Comparison of ENCODE assay signal across 1 cellular context in the genomic region with DNA sequence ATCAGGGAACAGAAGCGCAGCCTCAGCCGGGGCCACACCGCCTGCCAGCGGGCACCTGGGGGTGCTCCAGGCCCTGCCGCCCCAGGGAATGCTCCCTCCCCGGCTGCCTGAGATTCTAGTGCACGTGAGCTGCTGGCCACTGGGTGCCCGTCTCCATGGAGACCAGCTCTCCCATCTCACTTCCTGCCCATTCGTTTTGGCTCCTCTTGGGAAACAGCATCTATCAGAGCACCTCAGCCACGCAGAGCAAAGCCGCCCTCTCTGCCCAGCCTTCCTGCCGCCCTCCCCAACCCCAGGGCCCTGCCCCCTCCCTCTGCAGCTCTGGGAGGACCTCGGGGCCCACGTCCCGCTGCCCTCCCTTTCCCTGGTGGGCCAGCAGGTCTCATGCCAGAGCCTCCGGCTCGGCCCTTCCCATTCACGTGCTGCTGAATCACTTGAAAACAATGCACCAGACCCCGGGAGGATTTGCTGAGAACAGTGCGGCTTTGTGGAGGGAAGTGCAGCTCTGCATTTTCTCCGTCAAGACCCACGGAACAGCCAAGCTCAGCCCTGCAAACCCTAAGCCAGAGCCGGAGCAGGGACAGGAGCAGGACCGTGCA.
A peak's percentile ranks its signal among the peaks of the same experiment; 100 is the strongest.
TF ChIP-seq lines count a peak whose summit lies in the region.

No MANE protein-coding gene starts in this region.

TF ChIP-seq in HepG2, 621 proteins besides CTCF, POLR2A, EP300 and RAD21 (continues in another document):
- TF ChIP-seq CBX1 (IDR thresholded peaks at IDR 0.05; ENCODE audit: low read depth) (peak; percentile 26), ZNF160 (CRISPR knock-in tag; IDR thresholded peaks at IDR 0.05) (no peak), YEATS2 (CRISPR knock-in tag; IDR thresholded peaks at IDR 0.05; ENCODE audit: borderline replicate concordance) (peak; percentile 37; the same call in 1 of the 2 replicates), RFX3 (CRISPR knock-in tag; IDR thresholded peaks at IDR 0.05) (peak; percentile 65), ZNF383 (CRISPR knock-in tag; IDR thresholded peaks at IDR 0.05; ENCODE audit: borderline replicate concordance) (0 out of 2 replicates have a peak, but pooled peaks have one; percentile 24), FOXO1 (CRISPR knock-in tag; IDR thresholded peaks at IDR 0.05) (peak; percentile 40; the same call in 1 of the 2 replicates), ARHGAP35 (CRISPR knock-in tag; IDR thresholded peaks at IDR 0.05; ENCODE audit: borderline replicate concordance) (no peak), ATF3 (CRISPR knock-in tag; IDR thresholded peaks at IDR 0.05) (peak; percentile 69), SALL1 (CRISPR knock-in tag; IDR thresholded peaks at IDR 0.05) (0 out of 2 replicates have a peak, but pooled peaks have one; percentile 2), ZNF12 (CRISPR knock-in tag; IDR thresholded peaks at IDR 0.05) (0 out of 2 replicates have a peak, but pooled peaks have one; percentile 26), HIVEP1 (CRISPR knock-in tag; IDR thresholded peaks at IDR 0.05) (0 out of 2 replicates have a peak, but pooled peaks have one; percentile 1), ISX (CRISPR knock-in tag; conservative IDR thresholded peaks at IDR 0.05) (no peak), MXI1 (IDR thresholded peaks at IDR 0.05; ENCODE audit: borderline replicate concordance, low read depth, low read length) (peak; percentile 64; the same call in 1 of the 3 replicates), MATR3 (CRISPR knock-in tag; IDR thresholded peaks at IDR 0.05) (no peak), ZNF788 (CRISPR knock-in tag; IDR thresholded peaks at IDR 0.05; ENCODE audit: borderline replicate concordance) (0 out of 2 replicates have a peak, but pooled peaks have one; percentile 17), ZNF556 (CRISPR knock-in tag; IDR thresholded peaks at IDR 0.05; ENCODE audit: borderline replicate concordance) (0 out of 2 replicates have a peak, but pooled peaks have one; percentile 25), SNAPC2 (CRISPR knock-in tag; IDR thresholded peaks at IDR 0.05) (no peak), ZNF282 (IDR thresholded peaks at IDR 0.05; ENCODE audit: partially characterized antibody) (no peak), ZEB1 (IDR thresholded peaks at IDR 0.05; ENCODE audit: insufficient replicate concordance, low read depth) (no peak), ZNF142 (CRISPR knock-in tag; IDR thresholded peaks at IDR 0.05) (no peak), HOXA5 (CRISPR knock-in tag; IDR thresholded peaks at IDR 0.05) (no peak), TFE3 (CRISPR knock-in tag; IDR thresholded peaks at IDR 0.05) (peak; percentile 89), FOSL1 (CRISPR knock-in tag; IDR thresholded peaks at IDR 0.05; ENCODE audit: borderline replicate concordance) (peak; percentile 62), NR3C1 (CRISPR knock-in tag; IDR thresholded peaks at IDR 0.05) (no peak), KDM3A (CRISPR knock-in tag; IDR thresholded peaks at IDR 0.05; ENCODE audit: low read depth) (peak; percentile 12; the same call in 1 of the 2 replicates), MYC (CRISPR knock-in tag; IDR thresholded peaks at IDR 0.05; ENCODE audit: borderline replicate concordance) (peak; percentile 8; the same call in 1 of the 2 replicates), DR1 (CRISPR knock-in tag; IDR thresholded peaks at IDR 0.05) (no peak), ZNF20 (CRISPR knock-in tag; IDR thresholded peaks at IDR 0.05) (no peak), CEBPZ (IDR thresholded peaks at IDR 0.05; ENCODE audit: low read length) (no peak), JUN (CRISPR knock-in tag; IDR thresholded peaks at IDR 0.05) (0 out of 2 replicates have a peak, but pooled peaks have one; percentile 43), MAFG (CRISPR knock-in tag; IDR thresholded peaks at IDR 0.05) (no peak), FOXK1 (CRISPR knock-in tag; IDR thresholded peaks at IDR 0.05; ENCODE audit: borderline replicate concordance, low read depth) (0 out of 2 replicates have a peak, but pooled peaks have one; percentile 9), HMG20A (CRISPR knock-in tag; IDR thresholded peaks at IDR 0.05; ENCODE audit: borderline replicate concordance) (no peak)
- TF ChIP-seq, protein P1, sequence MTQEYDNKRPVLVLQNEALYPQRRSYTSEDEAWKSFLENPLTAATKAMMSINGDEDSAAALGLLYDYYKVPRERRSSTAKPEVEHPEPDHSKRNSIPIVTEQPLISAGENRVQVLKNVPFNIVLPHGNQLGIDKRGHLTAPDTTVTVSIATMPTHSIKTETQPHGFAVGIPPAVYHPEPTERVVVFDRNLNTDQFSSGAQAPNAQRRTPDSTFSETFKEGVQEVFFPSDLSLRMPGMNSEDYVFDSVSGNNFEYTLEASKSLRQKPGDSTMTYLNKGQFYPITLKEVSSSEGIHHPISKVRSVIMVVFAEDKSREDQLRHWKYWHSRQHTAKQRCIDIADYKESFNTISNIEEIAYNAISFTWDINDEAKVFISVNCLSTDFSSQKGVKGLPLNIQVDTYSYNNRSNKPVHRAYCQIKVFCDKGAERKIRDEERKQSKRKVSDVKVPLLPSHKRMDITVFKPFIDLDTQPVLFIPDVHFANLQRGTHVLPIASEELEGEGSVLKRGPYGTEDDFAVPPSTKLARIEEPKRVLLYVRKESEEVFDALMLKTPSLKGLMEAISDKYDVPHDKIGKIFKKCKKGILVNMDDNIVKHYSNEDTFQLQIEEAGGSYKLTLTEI (CRISPR knock-in tag; conservative IDR thresholded peaks at IDR 0.05), result no peak
- TF ChIP-seq, protein P2, sequence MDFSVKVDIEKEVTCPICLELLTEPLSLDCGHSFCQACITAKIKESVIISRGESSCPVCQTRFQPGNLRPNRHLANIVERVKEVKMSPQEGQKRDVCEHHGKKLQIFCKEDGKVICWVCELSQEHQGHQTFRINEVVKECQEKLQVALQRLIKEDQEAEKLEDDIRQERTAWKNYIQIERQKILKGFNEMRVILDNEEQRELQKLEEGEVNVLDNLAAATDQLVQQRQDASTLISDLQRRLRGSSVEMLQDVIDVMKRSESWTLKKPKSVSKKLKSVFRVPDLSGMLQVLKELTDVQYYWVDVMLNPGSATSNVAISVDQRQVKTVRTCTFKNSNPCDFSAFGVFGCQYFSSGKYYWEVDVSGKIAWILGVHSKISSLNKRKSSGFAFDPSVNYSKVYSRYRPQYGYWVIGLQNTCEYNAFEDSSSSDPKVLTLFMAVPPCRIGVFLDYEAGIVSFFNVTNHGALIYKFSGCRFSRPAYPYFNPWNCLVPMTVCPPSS (IDR thresholded peaks at IDR 0.05), result no peak
- TF ChIP-seq, protein P3, sequence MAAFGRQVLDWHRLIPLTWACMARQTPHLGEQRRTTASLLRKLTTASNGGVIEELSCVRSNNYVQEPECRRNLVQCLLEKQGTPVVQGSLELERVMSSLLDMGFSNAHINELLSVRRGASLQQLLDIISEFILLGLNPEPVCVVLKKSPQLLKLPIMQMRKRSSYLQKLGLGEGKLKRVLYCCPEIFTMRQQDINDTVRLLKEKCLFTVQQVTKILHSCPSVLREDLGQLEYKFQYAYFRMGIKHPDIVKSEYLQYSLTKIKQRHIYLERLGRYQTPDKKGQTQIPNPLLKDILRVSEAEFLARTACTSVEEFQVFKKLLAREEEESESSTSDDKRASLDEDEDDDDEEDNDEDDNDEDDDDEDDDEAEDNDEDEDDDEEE (CRISPR knock-in tag; IDR thresholded peaks at IDR 0.05), result peak; percentile 53; the same call in 1 of the 2 replicates
